8 cellular contexts compared by ENCODE assay signal in the genomic region with DNA sequence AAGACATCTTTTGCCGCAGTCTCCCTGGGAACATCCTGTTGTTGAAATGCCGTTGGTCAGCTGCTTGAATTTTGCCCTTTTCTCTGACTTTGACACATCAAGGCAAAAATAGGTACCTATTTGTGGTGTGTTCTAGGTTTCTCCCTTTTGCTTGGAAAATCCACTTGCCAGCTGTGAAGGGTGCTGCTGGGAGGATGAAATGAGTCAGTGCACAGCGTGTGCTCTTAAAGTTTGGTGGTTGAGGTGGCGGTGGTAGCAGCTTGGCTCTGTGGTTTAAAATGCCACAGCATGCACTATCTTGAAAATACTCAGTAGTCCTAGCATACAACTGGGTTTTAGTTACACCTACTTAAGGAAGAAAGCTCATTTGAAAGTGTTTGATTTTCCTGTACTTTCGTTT.
DNase-seq lines count a peak whose midpoint lies in the region; ATAC-seq and TF ChIP-seq lines count a peak whose summit lies in the region.

No MANE protein-coding gene starts in this region.

- peak overlapping the region; percentile 20; the same call in 1 of the 2 replicates for H3K9ac ChIP-seq in IMR-90 (ENCODE audit: low read depth, low read length)

- H4K91ac ChIP-seq in IMR-90 (ENCODE audit: insufficient read depth, low read depth, low read length), result no peak overlapping the region

- H3K4me1 ChIP-seq in CD4-positive, CD25-positive, alpha-beta regulatory T cell (ENCODE audit: control insufficient read depth, insufficient read depth, low read length, poor library complexity, severe bottlenecking), result peaks cover 42% of the 10 kb centered on the region
- H3K4me1 ChIP-seq in IMR-90 (ENCODE audit: control insufficient read depth, insufficient read depth, low read length), result peaks cover 25% of the 10 kb centered on the region

- H2BK120ac ChIP-seq in IMR-90 (ENCODE audit: low read depth, low read length), result no peak overlapping the region

- H3K4me3 Mint-ChIP-seq in CD4-positive, CD25-positive, alpha-beta regulatory T cell, result peak overlapping the region; percentile 56 to 62 (median 58)

- peaks cover 25% of the 10 kb centered on the region for H3K36me3 ChIP-seq in CD4-positive, CD25-positive, alpha-beta regulatory T cell (ENCODE audit: control insufficient read depth, insufficient read depth, low read length)
- H3K36me3 ChIP-seq in IMR-90 (ENCODE audit: control insufficient read depth, insufficient read depth, low read length), result peaks cover 2% of the 10 kb centered on the region; the same call in 1 of the 2 replicates

- no peak for TF ChIP-seq CTCF in IMR-90 (conservative IDR thresholded peaks at IDR 0.05; ENCODE audit: low read depth, low read length)
- TF ChIP-seq CTCF in lower leg skin (IDR thresholded peaks at IDR 0.05), result no peak

- no peaks in the 10 kb centered on the region for H3K9me3 ChIP-seq in CD4-positive, CD25-positive, alpha-beta regulatory T cell (ENCODE audit: control insufficient read depth in 2 of 2, low read length in 2 of 2)
- H3K9me3 ChIP-seq in IMR-90 (ENCODE audit: control insufficient read depth, insufficient read depth, low read length), result no peaks in the 10 kb centered on the region

- H3K27me3 ChIP-seq in CD4-positive, CD25-positive, alpha-beta regulatory T cell (ENCODE audit: control insufficient read depth, insufficient read depth, low read length), result no peaks in the 10 kb centered on the region
- H3K27me3 ChIP-seq in IMR-90 (ENCODE audit: control insufficient read depth, insufficient read depth, low read length), result no peaks in the 10 kb centered on the region

- H2BK20ac ChIP-seq in IMR-90 (ENCODE audit: low read depth, low read length), result no peak overlapping the region

- H3K14ac ChIP-seq in IMR-90 (replicated peaks; ENCODE audit: low read depth, low read length), result 0 out of 2 replicates have a peak overlapping the region, but pooled peaks have one; percentile 8

- peak overlapping the region; percentile 16 for H3K4ac ChIP-seq in IMR-90 (ENCODE audit: low read depth, low read length)

- intact Hi-C loops in IMR-90 (cut with micrococcal nuclease), result no loop called here
- intact Hi-C loops in lower leg skin (cut with DNase I; ENCODE audit: low total_unique reads), result no loop called here

- H3K79me1 ChIP-seq in IMR-90 (ENCODE audit: low read depth in 1 of 2, low read length in 2 of 2), result peaks cover 9 to 17% of the 10 kb centered on the region in 2 experiments; a peak in 3 of 4 replicates

- H3K27ac Mint-ChIP-seq in CD4-positive, CD25-positive, alpha-beta regulatory T cell, result peak overlapping the region; percentile 77 to 94 (median 83)

- POLR2A ChIA-PET in IMR-90 (lab: Charles Lee; ENCODE audit: unreplicated experiment), result no interaction called here

- no peak; the same call in 1 of the 2 replicates for TF ChIP-seq RAD21 in IMR-90 (IDR thresholded peaks at IDR 0.05; ENCODE audit: low read length)

- H3K4me1 Mint-ChIP-seq in CD4-positive, CD25-positive, alpha-beta regulatory T cell, result peaks cover 19 to 71% (median 56%) of the 10 kb centered on the region in 4 donors

- no peaks in the 10 kb centered on the region for H3K27me3 Mint-ChIP-seq in CD4-positive, CD25-positive, alpha-beta regulatory T cell

- peak overlapping the region; percentile 22; the same call in 1 of the 2 replicates for H2AK5ac ChIP-seq in IMR-90 (ENCODE audit: low read depth, low read length)

- H3K36me3 Mint-ChIP-seq in CD4-positive, CD25-positive, alpha-beta regulatory T cell, result peaks cover 28% of the 10 kb centered on the region

- CTCF ChIA-PET in IMR-90 (lab: Yijun Ruan, JAX), result interaction anchor here (1.3 kb wide), 1 partner anchor 27 kb away, joined by 4 read pairs; no protein-coding TSS in a partner anchor

- no peak for TF ChIP-seq POLR2A in IMR-90 (IDR thresholded peaks at IDR 0.05; ENCODE audit: low read depth, low read length)
- no peak for TF ChIP-seq POLR2A in lower leg skin (IDR thresholded peaks at IDR 0.05)

- H3K9me3 Mint-ChIP-seq in CD4-positive, CD25-positive, alpha-beta regulatory T cell, result peaks cover 0 to 4% (median 0%) of the 10 kb centered on the region in 7 donors

- no peak overlapping the region for H3K23ac ChIP-seq in IMR-90 (ENCODE audit: low read depth, low read length)

- dilution Hi-C loops in IMR-90 (cut with HindIII; ENCODE audit: low sequenced_read_pairs, unreplicated experiment), result no loop called here

- DNase-seq in CD4-positive, CD25-positive, alpha-beta regulatory T cell, result peak in 1 of 3 donors; percentile 77
- peak; percentile 86 for DNase-seq in IMR-90
- DNase-seq in activated CD8-positive, alpha-beta memory T cell treated with anti-CD3 and anti-CD28 coated beads for 1 hour (ENCODE audit: extremely low read depth in 1 of 2, low read depth in 1 of 2), result peak; percentile 21 to 27
- DNase-seq in renal cortical epithelial cell (ENCODE audit: low read depth), result peak; percentile 89
- no peak for DNase-seq in NCI-H1417 (lab: John Stamatoyannopoulos, UW)
- DNase-seq in lower leg skin (ENCODE audit: low spot score in 2 of 2), result no peak

- peak overlapping the region; percentile 4 for H2BK5ac ChIP-seq in IMR-90 (ENCODE audit: low read depth, low read length, poor library complexity, severe bottlenecking)

- no peak overlapping the region for H4K8ac ChIP-seq in IMR-90 (ENCODE audit: low read depth in 2 of 2, low read length in 2 of 2)

- peak overlapping the region; percentile 4; the same call in 1 of the 2 replicates for H3K4me2 ChIP-seq in IMR-90 (ENCODE audit: low read depth, low read length)

- ATAC-seq in CD4-positive, CD25-positive, alpha-beta regulatory T cell (ENCODE audit: low read depth in 2 of 2), result peak; percentile 52 to 61
- peak; percentile 61 for ATAC-seq in IMR-90 (ENCODE audit: low read depth)
- ATAC-seq in esophagus mucosa, result peak; percentile 44
- no peak for ATAC-seq in HG02870 (IDR thresholded peaks at IDR 0.05; ENCODE audit: unreplicated experiment)

- no peak overlapping the region; the same call in 2 of the 3 replicates for H2BK15ac ChIP-seq in IMR-90 (ENCODE audit: low read depth, low read length)

- H3K4me3 ChIP-seq in CD4-positive, CD25-positive, alpha-beta regulatory T cell (ENCODE audit: low read depth, low read length), result peak overlapping the region; percentile 64
- no peak overlapping the region for H3K4me3 ChIP-seq in IMR-90 (ENCODE audit: insufficient read depth, low read depth, low read length)
- H3K4me3 ChIP-seq in lower leg skin (ENCODE audit: low read depth, poor library complexity, severe bottlenecking), result no peak overlapping the region

- H2AK9ac ChIP-seq in IMR-90 (replicated peaks; ENCODE audit: low read depth, low read length, poor library complexity), result no peak overlapping the region

- H4K5ac ChIP-seq in IMR-90 (ENCODE audit: low read depth, low read length), result no peak overlapping the region

- WGBS in IMR-90 (ENCODE audit: extremely low coverage in 2 of 2, insufficient read length in 1 of 2), 2 experiments, result no CpG with 5 or more reads among the region's 5 CpGs
- WGBS in lower leg skin, 2 donors, result 45 to 59% methylated on average over 5 of the region's 5 CpGs

- no peaks in the 10 kb centered on the region for H4K20me1 ChIP-seq in IMR-90 (ENCODE audit: insufficient read depth, low read length)

- no peak overlapping the region for H3K56ac ChIP-seq in IMR-90 (ENCODE audit: extremely low read depth, insufficient read depth, low read length)

- in situ Hi-C loops in IMR-90 (cut with MboI; ENCODE audit: low sequenced_read_pairs), result no loop called here

- H2AFZ ChIP-seq in IMR-90 (replicated peaks; ENCODE audit: low read length, poor library complexity), result no peak overlapping the region

- no TSS peak for BruUV-seq in IMR-90 (replicated peaks; lab: Mats Ljungman, UMichigan)

- H3K18ac ChIP-seq in IMR-90 (ENCODE audit: low read depth, low read length), result no peak overlapping the region; the same call in 1 of the 2 replicates

- H3K27ac ChIP-seq in CD4-positive, CD25-positive, alpha-beta regulatory T cell (ENCODE audit: insufficient read depth, low read length, poor library complexity, severe bottlenecking), result peak overlapping the region; percentile 50
- peak overlapping the region; percentile 47; the same call in 1 of the 2 replicates for H3K27ac ChIP-seq in IMR-90 (ENCODE audit: insufficient read depth, low read length)

- H3K9me1 ChIP-seq in IMR-90 (ENCODE audit: insufficient read depth, low read length), result peaks cover 9% of the 10 kb centered on the region; the same call in 1 of the 2 replicates

TF ChIP-seq in IMR-90, 13 proteins besides CTCF, POLR2A, EP300 and RAD21:
- TF ChIP-seq NFE2L2 (IDR thresholded peaks at IDR 0.05; ENCODE audit: low read depth, low read length), result no peak
- peak; percentile 68 for TF ChIP-seq FOS (IDR thresholded peaks at IDR 0.05; ENCODE audit: low read depth, low read length)
- TF ChIP-seq MAFK (IDR thresholded peaks at IDR 0.05; ENCODE audit: low read depth, low read length), result peak; percentile 7; the same call in 1 of the 2 replicates
- no peak for TF ChIP-seq CEBPB (IDR thresholded peaks at IDR 0.05; ENCODE audit: low read depth, low read length)
- TF ChIP-seq RCOR1 (IDR thresholded peaks at IDR 0.05; ENCODE audit: insufficient replicate concordance, low read length), result peak; percentile 45
- TF ChIP-seq BHLHE40 (IDR thresholded peaks at IDR 0.05; ENCODE audit: low read depth, low read length), result peak; percentile 62

Comparison
In these comparisons a context has a peak if more than half of its experiments do, and no peak if none do; other contexts are left out.
1. DNase-seq: peak in IMR-90 (single experiment), activated CD8-positive, alpha-beta memory T cell treated with anti-CD3 and anti-CD28 coated beads for 1 hour (2 of 2) and renal cortical epithelial cell (single experiment); none in NCI-H1417 (0 of 3) and lower leg skin (0 of 2).